Comparison of ENCODE assay signal across 10 cellular contexts in the genomic region with DNA sequence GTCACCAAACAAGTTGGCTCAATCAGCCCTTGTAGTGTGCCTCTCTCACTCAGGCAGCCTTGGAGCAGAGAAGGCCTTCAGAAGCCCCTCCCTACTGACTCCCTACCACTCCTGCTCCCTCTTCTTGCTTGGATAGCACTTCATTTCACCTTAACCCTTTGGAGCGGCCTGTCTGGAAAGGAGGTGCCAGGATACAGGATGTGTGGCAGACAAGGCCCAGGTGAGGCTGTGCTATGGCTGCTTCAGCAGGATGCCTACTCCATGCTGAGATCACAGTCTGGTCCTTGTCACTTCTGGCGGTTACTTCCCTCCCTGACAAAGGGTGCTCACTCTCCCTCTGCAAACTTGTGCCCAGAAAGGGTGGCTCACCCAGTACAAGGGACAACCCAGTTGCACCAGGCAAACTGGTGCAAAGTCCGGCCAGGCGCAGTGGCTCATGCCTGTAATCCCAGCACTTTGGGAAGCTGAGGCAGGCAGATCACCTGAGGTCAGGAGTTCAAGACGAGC. TPM values are rescaled to one million over a fixed set of nuclear protein-coding genes. Genes with fewer than 3 reads are reported as not detected.
DNase-seq lines count a peak whose midpoint lies in the region; ATAC-seq and TF ChIP-seq lines count a peak whose summit lies in the region.
"Had no signal": no experiment of that assay in that cellular context is flagged by ENCODE, and none has a peak within 500 bp of the region (broad histone marks: within the 10 kb centered on the region; RNA-seq: fewer than 3 reads in every experiment).

No MANE protein-coding gene starts in this region.

- H3K9ac ChIP-seq in adipocyte (ENCODE audit: low read length): no peak overlapping the region

- H3K4me3 ChIP-seq in adipocyte (ENCODE audit: low read length) (peak overlapping the region; percentile 98), lung (no peak overlapping the region), transverse colon (peak overlapping the region in 1 of 4 donors; percentile 69)

- in situ Hi-C loops in transverse colon (cut with MboI; ENCODE audit: low pct_ligation_motif_present in 1 of 4, low pct_unique_long_range_greater_than_20kb in 1 of 4, low sequenced_read_pairs in 3 of 4): no loop called here

- H3K27me3 Mint-ChIP-seq in activated T-cell treated with anti-CD3 and anti-CD28 coated beads, Interleukin-2, amount 50 U/mL, for 4 hours (ENCODE audit: low read depth): no peaks in the 10 kb centered on the region

- peak overlapping the region; percentile 85 for H3K4me3 Mint-ChIP-seq in activated T-cell treated with anti-CD3 and anti-CD28 coated beads, Interleukin-2, amount 50 U/mL, for 4 hours

- intact Hi-C loops in transverse colon (cut with DNase I; ENCODE audit: low total_unique reads): no loop called here

- H3K9me3 Mint-ChIP-seq in activated T-cell treated with anti-CD3 and anti-CD28 coated beads, Interleukin-2, amount 50 U/mL, for 4 hours: no peaks in the 10 kb centered on the region

- H3K36me3 ChIP-seq in adipocyte (ENCODE audit: control insufficient read depth, insufficient read depth, low read length, severe bottlenecking): no peaks in the 10 kb centered on the region
- H3K36me3 ChIP-seq in lung (ENCODE audit: control insufficient read depth in 2 of 2, insufficient read depth in 2 of 2, low read length in 2 of 2): no peaks in the 10 kb centered on the region
- no peaks in the 10 kb centered on the region for H3K36me3 ChIP-seq in transverse colon

- H3K27ac ChIP-seq in lung (ENCODE audit: low read depth in 1 of 2, low read length in 1 of 2) (peak overlapping the region in 1 of 2 donors; percentile 67), transverse colon (peak overlapping the region in 3 of 4 donors; percentile 89 to 92 (median 91))

- H3K9me3 ChIP-seq in adipocyte (ENCODE audit: control insufficient read depth, low read length): no peaks in the 10 kb centered on the region
- no peaks in the 10 kb centered on the region for H3K9me3 ChIP-seq in lung (ENCODE audit: control insufficient read depth in 2 of 2, insufficient read depth in 1 of 2, low read length in 1 of 2)
- no peaks in the 10 kb centered on the region for H3K9me3 ChIP-seq in transverse colon

- peaks cover 22% of the 10 kb centered on the region for H3K4me1 Mint-ChIP-seq in activated T-cell treated with anti-CD3 and anti-CD28 coated beads, Interleukin-2, amount 50 U/mL, for 4 hours (ENCODE audit: low read depth)

- H3K27me3 ChIP-seq in adipocyte (replicated peaks; ENCODE audit: control insufficient read depth, insufficient read depth, low read length) (no peaks in the 10 kb centered on the region), lung (ENCODE audit: control insufficient read depth, insufficient read depth) (no peaks in the 10 kb centered on the region), transverse colon (no peaks in the 10 kb centered on the region)

- WGBS in lung, 2 donors: 64 to 80% methylated on average over 5 of the region's 5 CpGs
- 63 to 67% methylated on average over 3 to 5 of the region's 5 CpGs for WGBS in transverse colon (ENCODE audit: low coverage in 1 of 2), 2 donors

- H3K4me1 ChIP-seq in adipocyte (ENCODE audit: control insufficient read depth, insufficient read depth, low read length) (peaks cover 29% of the 10 kb centered on the region), lung (ENCODE audit: control insufficient read depth in 2 of 2, insufficient read depth in 2 of 2, low read length in 2 of 2) (peaks cover 0 to 4% of the 10 kb centered on the region in 2 donors), transverse colon (peaks cover 10 to 22% (median 16%) of the 10 kb centered on the region in 4 donors)

- TF ChIP-seq CTCF in lung (IDR thresholded peaks at IDR 0.05; ENCODE audit: control extremely low read depth, extremely low read depth) (no peak), transverse colon (IDR thresholded peaks at IDR 0.05) (no peak)

- TF ChIP-seq POLR2A in transverse colon (IDR thresholded peaks at IDR 0.05): no peak

- H3K36me3 Mint-ChIP-seq in activated T-cell treated with anti-CD3 and anti-CD28 coated beads, Interleukin-2, amount 50 U/mL, for 4 hours (ENCODE audit: insufficient read depth): no peaks in the 10 kb centered on the region

- no peak for ATAC-seq in activated T-cell treated with anti-CD3 and anti-CD28 coated beads, Interleukin-2, amount 50 U/mL, for 4 hours
- ATAC-seq in lung (ENCODE audit: insufficient read depth, low FRiP score): no peak

- DNase-seq in activated T-cell treated with anti-CD3 and anti-CD28 coated beads, Interleukin-2, amount 50 U/mL, for 4 hours: no peak
- DNase-seq in activated T-cell treated with anti-CD3 and anti-CD28 coated beads for 4 hours: no peak
- no peak for DNase-seq in adipocyte (ENCODE audit: low read depth)
- peak; percentile 34 for DNase-seq in lung (ENCODE audit: low spot score)
- peak; percentile 46 for DNase-seq in transverse colon
- DNase-seq in NCI-H510A treated with DMSO at 0.1 percent for 48 hours (lab: John Stamatoyannopoulos, UW): no peak
- DNase-seq in mesenteric fat pad (ENCODE audit: low spot score): no peak
- DNase-seq in GM19240 (ENCODE audit: insufficient read length, low spot score): no peak
- DNase-seq: activated CD4-positive, CD25-positive, alpha-beta regulatory T cell treated with anti-CD3 and anti-CD28 coated beads, Interleukin-2, amount 50 U/mL, for 72 hours; foreskin melanocyte had no signal

- TF ChIP-seq EP300 in transverse colon (IDR thresholded peaks at IDR 0.05; ENCODE audit: low read depth): no peak

RNA-seq across cellular contexts. Expression of a gene that starts 1.0 kb away (rescaled TPM):
- 10 to 100 TPM; 14.2 to 18.0 (median 14.3) TPM for total RNA-seq in activated T-cell treated with anti-CD3 and anti-CD28 coated beads, Interleukin-2, amount 50 U/mL, for 4 hours
- total RNA-seq in lung (10 to 100 TPM in 1 of 2 donors, 1 to 10 TPM in 1; 7.0 to 12.3 TPM), transverse colon (10 to 100 TPM in 1 of 4 donors, 1 to 10 TPM in 2, under 1 TPM in 1; 0.80 to 10.5 (median 8.7) TPM), mesenteric fat pad (9.8 TPM)
- 10 to 100 TPM in 1 of 2 donors, 1 to 10 TPM in 1; 8.5 to 10.3 TPM for polyA plus RNA-seq in lung

RNA-seq across cellular contexts. Expression of a gene that starts 11.4 kb away (rescaled TPM):
- 10 to 100 TPM; 62.4 to 74.2 (median 65.9) TPM for total RNA-seq in activated T-cell treated with anti-CD3 and anti-CD28 coated beads, Interleukin-2, amount 50 U/mL, for 4 hours
- total RNA-seq in lung: 100 to 1,000 TPM in 1 of 2 donors, 10 to 100 TPM in 1; 70.4 to 126 TPM
- polyA plus RNA-seq in lung: 10 to 100 TPM; 42.1 to 88.9 TPM
- 100 to 1,000 TPM in 3 of 4 donors, 10 to 100 TPM in 1; 89.7 to 256 (median 152) TPM for total RNA-seq in transverse colon
- total RNA-seq in mesenteric fat pad: 79.6 TPM

RNA-seq across cellular contexts. Expression of a gene that starts 24.9 kb away (rescaled TPM):
- under 1 TPM; 0.38 to 0.76 (median 0.57) TPM for total RNA-seq in activated T-cell treated with anti-CD3 and anti-CD28 coated beads, Interleukin-2, amount 50 U/mL, for 4 hours
- 10 to 100 TPM in 1 of 2 donors, 1 to 10 TPM in 1; 5.6 to 54.8 TPM for total RNA-seq in lung
- 10 to 100 TPM; 18.6 to 38.8 TPM for polyA plus RNA-seq in lung
- 100 to 1,000 TPM in 3 of 4 donors, 10 to 100 TPM in 1; 92.8 to 323 (median 138) TPM for total RNA-seq in transverse colon
- 1.8 TPM for total RNA-seq in mesenteric fat pad

RNA-seq across cellular contexts. Expression of a gene that starts 58.9 kb away (rescaled TPM):
- 1 to 10 TPM; 1.4 to 3.2 (median 1.7) TPM for total RNA-seq in activated T-cell treated with anti-CD3 and anti-CD28 coated beads, Interleukin-2, amount 50 U/mL, for 4 hours
- total RNA-seq in lung: under 1 TPM in 1 of 2 donors, not detected in 1; 0.34 TPM
- polyA plus RNA-seq in lung: not detected
- under 1 TPM in 1 of 4 donors, not detected in 3; 0.14 TPM for total RNA-seq in transverse colon
- not detected for total RNA-seq in mesenteric fat pad

Comparison
In these comparisons a context has a peak if more than half of its experiments do, and no peak if none do; other contexts are left out.
1. DNase-seq: peak in lung (single experiment) and transverse colon (single experiment); none in activated T-cell treated with anti-CD3 and anti-CD28 coated beads, Interleukin-2, amount 50 U/mL, for 4 hours (single experiment), activated T-cell treated with anti-CD3 and anti-CD28 coated beads for 4 hours (single experiment), adipocyte (single experiment), NCI-H510A treated with DMSO at 0.1 percent for 48 hours (single experiment), mesenteric fat pad (single experiment) and GM19240 (single experiment).